ENCODE assay signal across 28 cellular contexts in the genomic region with DNA sequence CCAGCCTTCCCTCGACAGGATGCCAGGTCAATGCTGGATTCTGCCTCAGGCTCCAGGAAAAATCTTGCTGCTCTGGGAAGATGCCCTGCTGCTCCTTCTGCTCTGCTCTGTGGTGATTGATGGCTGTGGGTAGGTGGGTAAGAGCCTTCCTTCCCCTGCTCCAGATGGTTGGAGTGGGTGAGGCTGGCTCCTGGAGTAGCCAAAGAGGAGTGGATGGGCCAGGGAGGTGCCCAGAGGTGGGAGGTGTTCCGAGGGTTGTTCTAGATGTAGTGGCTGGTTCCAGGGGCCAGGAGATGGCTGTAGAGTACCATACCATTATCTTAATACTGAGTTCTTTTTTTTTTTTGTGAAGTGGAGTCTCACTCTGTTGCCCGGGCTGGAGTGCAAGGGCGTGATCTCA.
"Had no signal": no experiment of that assay in that cellular context is flagged by ENCODE, and none has a peak within 500 bp of the region (broad histone marks: within the 10 kb centered on the region; RNA-seq: fewer than 3 reads in every experiment).

No MANE protein-coding gene starts in this region.

- H3K27ac ChIP-seq: stomach, suprapubic skin, testis, thoracic aorta, thyroid gland, tibial artery, tibial nerve, transverse colon, upper lobe of left lung, upper lobe of right lung, uterus, vagina had no signal

- H3K4me1 Mint-ChIP-seq: stimulated activated effector memory CD8-positive, alpha-beta T cell treated with anti-CD3 and anti-CD28 coated beads, Interleukin-12 subunit alpha, Interleukin-12 subunit beta, amount 100 ng/mL, for 72 hours; stimulated activated naive CD8-positive, alpha-beta T cell treated with anti-CD3 and anti-CD28 coated beads, Interleukin-15, amount 100 ng/mL, for 72 hours had no signal

- H3K4me3 Mint-ChIP-seq: stimulated activated effector memory CD8-positive, alpha-beta T cell treated with anti-CD3 and anti-CD28 coated beads, Interleukin-12 subunit alpha, Interleukin-12 subunit beta, amount 100 ng/mL, for 72 hours; stimulated activated memory B cell treated with anti-CD40 and anti-IgM and Interleukin-4, amounts not matched to agents 10 μg/mL and 1 μg/mL and 100 μg/mL, for 72 hours; stimulated activated naive B cell treated with anti-CD40 and anti-IgM and Interleukin-4, amounts not matched to agents 10 μg/mL and 1 μg/mL and 100 μg/mL, for 72 hours; stimulated activated naive CD8-positive, alpha-beta T cell treated with anti-CD3 and anti-CD28 coated beads, Interleukin-15, amount 100 ng/mL, for 72 hours; stimulated activated naive CD8-positive, alpha-beta T cell treated with anti-CD3 and anti-CD28 coated beads, Interleukin-15, Interleukin-2, amounts not matched to agents 100 ng/mL and 50 ng/mL, for 24 hours; type B pancreatic cell had no signal

- DNase-seq: stimulated activated CD4-positive, alpha-beta T cell treated with anti-CD3 and anti-CD28 coated beads, Interleukin-2, amount 100 ng/mL, for 48 hours; stimulated activated CD4-positive, alpha-beta T cell treated with anti-CD3 and anti-CD28 coated beads, Interleukin-4, amount 100 ng/mL, for 1 hour; stimulated activated CD4-positive, alpha-beta T cell treated with anti-CD3 and anti-CD28 coated beads, Interleukin-4, amount 100 ng/mL, for 24 hours; stimulated activated CD4-positive, alpha-beta T cell treated with anti-CD3 and anti-CD28 coated beads, Interleukin-4, amount 100 ng/mL, for 4 hours; stimulated activated CD8-positive, alpha-beta memory T cell treated with anti-CD3 and anti-CD28 coated beads, Interleukin-4, amount 100 ng/mL, for 48 hours; stimulated activated naive B cell treated with anti-CD40 and anti-IgM and Interleukin-4, amounts not matched to agents 10 μg/mL and 1 μg/mL and 100 μg/mL, for 72 hours; stimulated activated naive CD4-positive, alpha-beta T cell; stimulated activated naive CD4-positive, alpha-beta T cell treated with Interleukin-2 at 50 U/mL for 16 hours; stimulated activated naive CD8-positive, alpha-beta T cell treated with anti-CD3 and anti-CD28 coated beads, Interleukin-15, amount 100 ng/mL, for 72 hours; stimulated activated naive CD8-positive, alpha-beta T cell treated with anti-CD3 and anti-CD28 coated beads, Interleukin-15, Interleukin-2, amounts not matched to agents 100 U/mL and 50 U/mL, for 24 hours; stomach; substantia nigra; testis; thyroid gland; tibial artery; transverse colon; trophoblast cell; upper lobe of left lung; upper lobe of right lung; uterus had no signal

- H3K36me3 Mint-ChIP-seq: stimulated activated effector memory CD8-positive, alpha-beta T cell treated with anti-CD3 and anti-CD28 coated beads, Interleukin-12 subunit alpha, Interleukin-12 subunit beta, amount 100 ng/mL, for 72 hours; stimulated activated memory B cell treated with anti-CD40 and anti-IgM and Interleukin-4, amounts not matched to agents 10 μg/mL and 1 μg/mL and 100 μg/mL, for 72 hours; type B pancreatic cell had no signal

- H3K36me3 ChIP-seq: stomach, suprapubic skin, thoracic aorta, thyroid gland, tibial artery, tibial nerve, transverse colon, upper lobe of left lung, upper lobe of right lung, uterus, vagina had no signal

- H3K4me3 ChIP-seq: stomach, suprapubic skin, testis, thoracic aorta, thyroid gland, tibial artery, tibial nerve, transverse colon, upper lobe of left lung, upper lobe of right lung, uterus, vagina had no signal

- H3K27me3 ChIP-seq: suprapubic skin, testis, thyroid gland, tibial nerve, transverse colon, upper lobe of left lung, upper lobe of right lung, uterus, vagina had no signal

- H3K27ac Mint-ChIP-seq: stimulated activated effector memory CD8-positive, alpha-beta T cell treated with anti-CD3 and anti-CD28 coated beads, Interleukin-12 subunit alpha, Interleukin-12 subunit beta, amount 100 ng/mL, for 72 hours; stimulated activated naive CD8-positive, alpha-beta T cell treated with anti-CD3 and anti-CD28 coated beads, Interleukin-15, amount 100 ng/mL, for 72 hours; stimulated activated naive CD8-positive, alpha-beta T cell treated with anti-CD3 and anti-CD28 coated beads, Interleukin-15, Interleukin-2, amounts not matched to agents 100 ng/mL and 50 ng/mL, for 24 hours; type B pancreatic cell had no signal

- H3K4me1 ChIP-seq: stomach, suprapubic skin, testis, thyroid gland, tibial artery, tibial nerve, transverse colon, upper lobe of left lung, upper lobe of right lung, uterus, vagina had no signal

- H3K9me3 Mint-ChIP-seq: stimulated activated effector memory CD8-positive, alpha-beta T cell treated with anti-CD3 and anti-CD28 coated beads, Interleukin-12 subunit alpha, Interleukin-12 subunit beta, amount 100 ng/mL, for 72 hours; stimulated activated memory B cell treated with anti-CD40 and anti-IgM and Interleukin-4, amounts not matched to agents 10 μg/mL and 1 μg/mL and 100 μg/mL, for 72 hours; stimulated activated naive CD8-positive, alpha-beta T cell treated with anti-CD3 and anti-CD28 coated beads, Interleukin-15, amount 100 ng/mL, for 72 hours; stimulated activated naive CD8-positive, alpha-beta T cell treated with anti-CD3 and anti-CD28 coated beads, Interleukin-15, Interleukin-2, amounts not matched to agents 100 ng/mL and 50 ng/mL, for 24 hours; type B pancreatic cell had no signal

- H3K9me3 ChIP-seq: stomach, suprapubic skin, testis, thoracic aorta, thyroid gland, tibial artery, tibial nerve, transverse colon, upper lobe of left lung, upper lobe of right lung, uterus, vagina had no signal

- H3K27me3 Mint-ChIP-seq: stimulated activated memory B cell treated with anti-CD40 and anti-IgM and Interleukin-4, amounts not matched to agents 10 μg/mL and 1 μg/mL and 100 μg/mL, for 72 hours had no signal
